20 cellular contexts compared by ENCODE assay signal in the genomic region with DNA sequence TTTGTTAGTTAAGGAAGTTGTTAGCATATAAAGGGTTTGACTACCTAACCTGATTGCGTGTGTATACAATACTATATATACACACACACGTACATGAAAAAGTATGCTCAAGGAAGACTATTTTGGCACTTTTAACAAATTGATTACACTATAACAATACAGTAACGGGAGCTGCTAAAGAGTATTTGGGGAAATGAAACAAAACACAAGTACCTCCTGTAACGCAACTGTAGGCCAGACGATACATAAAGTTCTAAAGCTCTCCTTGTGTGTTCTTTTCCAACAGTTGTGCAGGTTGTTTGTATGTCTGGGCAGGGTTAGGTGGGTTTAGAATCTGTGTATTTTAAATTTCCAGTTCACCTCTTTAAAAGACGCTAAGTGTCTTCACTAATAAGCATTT.
DNase-seq lines count a peak whose midpoint lies in the region; ATAC-seq and TF ChIP-seq lines count a peak whose summit lies in the region.
"Had no signal": no experiment of that assay in that cellular context is flagged by ENCODE, and none has a peak within 500 bp of the region (broad histone marks: within the 10 kb centered on the region; RNA-seq: fewer than 3 reads in every experiment).

No MANE protein-coding gene starts in this region.

- no peak overlapping the region for H3K27ac Mint-ChIP-seq in activated T-cell treated with anti-CD3 and anti-CD28 coated beads, Interleukin-2, amount 50 U/mL, for 24 hours
- H3K27ac Mint-ChIP-seq: CD4-positive, CD25-positive, alpha-beta regulatory T cell; HFFc6 had no signal

- no peaks in the 10 kb centered on the region for H3K4me1 Mint-ChIP-seq in activated T-cell treated with anti-CD3 and anti-CD28 coated beads, Interleukin-2, amount 50 U/mL, for 24 hours (ENCODE audit: low read depth)

- H3K9me2 ChIP-seq in DOHH2 (replicated peaks; ENCODE audit: control insufficient read depth, low read length) (no peaks in the 10 kb centered on the region), OCI-LY1 (ENCODE audit: low read depth, low read length) (no peaks in the 10 kb centered on the region)

- H2AFZ ChIP-seq in OCI-LY1 (ENCODE audit: low read length), result no peak overlapping the region

- H3K4me3 ChIP-seq in DOHH2 (ENCODE audit: low read length), result peak overlapping the region; percentile 65
- peak overlapping the region; percentile 8 for H3K4me3 ChIP-seq in OCI-LY1 (ENCODE audit: low read depth, low read length, poor library complexity, severe bottlenecking)
- no peak overlapping the region for H3K4me3 ChIP-seq in gastrocnemius medialis
- H3K4me3 ChIP-seq: A549, esophagus squamous epithelium, thyroid gland had no signal

- H3K36me3 Mint-ChIP-seq in activated T-cell treated with anti-CD3 and anti-CD28 coated beads, Interleukin-2, amount 50 U/mL, for 24 hours (ENCODE audit: low read depth), result no peaks in the 10 kb centered on the region
- H3K36me3 Mint-ChIP-seq: CD4-positive, CD25-positive, alpha-beta regulatory T cell had no signal

- H3K9me3 ChIP-seq in DOHH2 (ENCODE audit: control insufficient read depth, insufficient read depth, low read length), result no peaks in the 10 kb centered on the region
- H3K9me3 ChIP-seq in OCI-LY1 (ENCODE audit: low read length), result no peaks in the 10 kb centered on the region
- no peaks in the 10 kb centered on the region for H3K9me3 ChIP-seq in gastrocnemius medialis
- H3K9me3 ChIP-seq: A549, esophagus squamous epithelium, thyroid gland had no signal

- H4K20me1 ChIP-seq in DOHH2 (ENCODE audit: control insufficient read depth, insufficient read depth, low read depth, low read length), result no peaks in the 10 kb centered on the region
- H4K20me1 ChIP-seq in OCI-LY1 (ENCODE audit: insufficient read depth, low read length), result no peaks in the 10 kb centered on the region; the same call in 1 of the 2 replicates

- H3K27me3 ChIP-seq in DOHH2 (ENCODE audit: control insufficient read depth, low read length) (no peaks in the 10 kb centered on the region), OCI-LY1 (ENCODE audit: insufficient read depth, low read length) (no peaks in the 10 kb centered on the region), gastrocnemius medialis (no peaks in the 10 kb centered on the region)
- H3K27me3 ChIP-seq: esophagus squamous epithelium, thyroid gland had no signal

- no peak overlapping the region for H3K4me3 Mint-ChIP-seq in activated T-cell treated with anti-CD3 and anti-CD28 coated beads, Interleukin-2, amount 50 U/mL, for 24 hours
- H3K4me3 Mint-ChIP-seq: CD4-positive, CD25-positive, alpha-beta regulatory T cell; HFFc6 had no signal

- H3K79me2 ChIP-seq in DOHH2 (ENCODE audit: control insufficient read depth, low read length) (peaks cover 89% of the 10 kb centered on the region), OCI-LY1 (ENCODE audit: insufficient read depth, low read length) (peaks cover 46% of the 10 kb centered on the region)

- H3K4me2 ChIP-seq in DOHH2 (ENCODE audit: low read length) (peak overlapping the region; percentile 68), OCI-LY1 (ENCODE audit: low read length) (peak overlapping the region; percentile 53)
- H3K4me2 ChIP-seq: A549 had no signal

- in situ Hi-C loops in gastrocnemius medialis (cut with MboI; ENCODE audit: low sequenced_read_pairs in 4 of 4), result no loop called here

- no peak for TF ChIP-seq POLR2A in gastrocnemius medialis (IDR thresholded peaks at IDR 0.05)

- H3K27ac ChIP-seq in DOHH2 (ENCODE audit: low read depth, low read length) (peak overlapping the region; percentile 91), OCI-LY1 (ENCODE audit: low read depth, low read length, poor library complexity, severe bottlenecking) (peak overlapping the region; percentile 62), gastrocnemius medialis (no peak overlapping the region)
- H3K27ac ChIP-seq: A549, esophagus squamous epithelium, thyroid gland had no signal

- intact Hi-C loops in gastrocnemius medialis (cut with DNase I; ENCODE audit: low total_unique reads), result no loop called here

- H3F3A ChIP-seq in DOHH2 (ENCODE audit: control insufficient read depth, insufficient read depth) (peaks cover 33% of the 10 kb centered on the region), OCI-LY1 (ENCODE audit: insufficient read depth, low read length) (no peaks in the 10 kb centered on the region)

- H3K9ac ChIP-seq in OCI-LY1 (ENCODE audit: low read length), result peak overlapping the region; percentile 23; the same call in 1 of the 2 replicates

- TF ChIP-seq CTCF in DOHH2 (IDR thresholded peaks at IDR 0.05; ENCODE audit: low read depth, low read length, poor library complexity, severe bottlenecking) (no peak), OCI-LY1 (IDR thresholded peaks at IDR 0.05; ENCODE audit: low read length) (no peak), gastrocnemius medialis (IDR thresholded peaks at IDR 0.05 in 4 of 5, conservative IDR thresholded peaks at IDR 0.05 in 1 of 5) (no peak)

- peak; percentile 71 for ATAC-seq in GM21390 (IDR thresholded peaks at IDR 0.05; ENCODE audit: unreplicated experiment)
- peak; percentile 62 for ATAC-seq in HG03135 (IDR thresholded peaks at IDR 0.05; ENCODE audit: unreplicated experiment)
- no peak for ATAC-seq in gastrocnemius medialis
- ATAC-seq in HG02840 (IDR thresholded peaks at IDR 0.05; ENCODE audit: low FRiP score, unreplicated experiment), result no peak
- ATAC-seq: A549, left ventricle myocardium superior had no signal

- peaks cover 98% of the 10 kb centered on the region for H3K4me1 ChIP-seq in DOHH2 (ENCODE audit: control insufficient read depth, low read length)
- H3K4me1 ChIP-seq in OCI-LY1 (ENCODE audit: insufficient read depth, low read length, severe bottlenecking), result peaks cover 96% of the 10 kb centered on the region
- H3K4me1 ChIP-seq in gastrocnemius medialis, result no peaks in the 10 kb centered on the region
- H3K4me1 ChIP-seq: A549 had no signal

- H3K9me3 Mint-ChIP-seq in activated T-cell treated with anti-CD3 and anti-CD28 coated beads, Interleukin-2, amount 50 U/mL, for 24 hours, result no peaks in the 10 kb centered on the region
- H3K9me3 Mint-ChIP-seq: CD4-positive, CD25-positive, alpha-beta regulatory T cell; HFFc6 had no signal

- DNase-seq in activated T-cell treated with anti-CD3 and anti-CD28 coated beads, Interleukin-2, amount 50 U/mL, for 24 hours, result no peak
- DNase-seq in gastrocnemius medialis (no peak), AML-193 (lab: John Stamatoyannopoulos, UW) (no peak)
- DNase-seq: activated CD4-positive, alpha-beta T cell treated with anti-CD3 and anti-CD28 coated beads, Interleukin-2, amount 50 U/mL, for 1 hour; activated naive CD4-positive, alpha-beta T cell treated with Interleukin-2 at 50 U/mL for 16 hours; aorta; CD4-positive, CD25-positive, alpha-beta regulatory T cell; effector CD4-positive, alpha-beta T cell; esophagus squamous epithelium; HFFc6; Kasumi-1; left ventricle myocardium superior; NCI-H1436 treated with DMSO at 0.1 percent for 48 hours; thyroid gland had no signal

- H3K36me3 ChIP-seq in DOHH2 (ENCODE audit: control insufficient read depth, low read length) (peaks cover 32% of the 10 kb centered on the region), OCI-LY1 (ENCODE audit: insufficient read depth, low read length) (peaks cover 11% of the 10 kb centered on the region; the same call in 1 of the 2 replicates), gastrocnemius medialis (no peaks in the 10 kb centered on the region)
- H3K36me3 ChIP-seq: esophagus squamous epithelium, thyroid gland had no signal

- peaks cover 3% of the 10 kb centered on the region for H3K27me3 Mint-ChIP-seq in activated T-cell treated with anti-CD3 and anti-CD28 coated beads, Interleukin-2, amount 50 U/mL, for 24 hours
- H3K27me3 Mint-ChIP-seq: CD4-positive, CD25-positive, alpha-beta regulatory T cell had no signal

Comparison
In these comparisons a context has a peak if more than half of its experiments do, and no peak if none do; other contexts are left out.
1. H3K27ac ChIP-seq: peak in DOHH2 (single experiment) and OCI-LY1 (single experiment); none in gastrocnemius medialis (0 of 4).
2. H3K4me3 ChIP-seq: peak in DOHH2 (single experiment) and OCI-LY1 (single experiment); none in gastrocnemius medialis (0 of 4).
3. ATAC-seq: peak in GM21390 (single experiment) and HG03135 (single experiment); none in gastrocnemius medialis (0 of 2) and HG02840 (single experiment).